ENCODE assay signal across 10 cellular contexts in the genomic region with DNA sequence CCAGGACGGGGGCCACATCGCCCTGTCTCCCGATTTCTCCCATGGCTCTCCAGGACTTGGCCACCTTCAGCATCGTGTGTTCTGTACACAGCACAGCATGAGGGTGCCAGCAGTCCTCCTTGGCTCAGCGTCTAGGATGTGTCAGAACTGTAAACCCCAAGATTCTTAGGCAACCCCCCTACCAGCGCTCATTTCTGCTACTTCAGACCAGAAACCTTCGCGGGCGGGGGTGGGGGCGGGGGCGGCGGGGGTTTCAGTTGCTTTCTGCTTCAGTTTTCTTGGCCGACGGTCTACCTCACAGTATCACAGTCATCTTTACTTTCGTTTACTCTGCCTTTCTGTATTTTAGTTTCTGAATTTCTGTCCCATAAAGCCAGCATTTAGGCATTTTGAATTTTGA.
DNase-seq lines count a peak whose midpoint lies in the region; ATAC-seq and TF ChIP-seq lines count a peak whose summit lies in the region.
"Had no signal": no experiment of that assay in that cellular context is flagged by ENCODE, and none has a peak within 500 bp of the region (broad histone marks: within the 10 kb centered on the region; RNA-seq: fewer than 3 reads in every experiment).

No MANE protein-coding gene starts in this region.

- H3K36me3 Mint-ChIP-seq in natural killer cell treated with Interleukin-12 subunit alpha and Interleukin-12 subunit beta and Interleukin-15 and Interleukin-18, amount 100 ng/mL, for 72 hours, result no peaks in the 10 kb centered on the region

- TF ChIP-seq CTCF in GM12865 (IDR thresholded peaks at IDR 0.05; ENCODE audit: insufficient read depth, low read depth, low read length, missing control alignments), result no peak

- H3K4me3 ChIP-seq in GM12865 (ENCODE audit: low read depth, low read length), result peak overlapping the region; percentile 44
- H3K4me3 ChIP-seq: psoas muscle had no signal

- DNase-seq in GM12865 (ENCODE audit: low read depth), result peak; percentile 77
- no peak for DNase-seq in natural killer cell treated with Interleukin-12 subunit alpha and Interleukin-12 subunit beta and Interleukin-15 and Interleukin-18, amount 100 ng/mL, for 72 hours (ENCODE audit: low spot score)
- DNase-seq in cortex of kidney (lab: John Stamatoyannopoulos, UW), result no peak
- no peak for DNase-seq in HT-29 (ENCODE audit: low spot score)
- DNase-seq: NCI-H1417 treated with DMSO at 0.1 percent for 48 hours, psoas muscle had no signal

- H3K4me1 Mint-ChIP-seq in natural killer cell treated with Interleukin-12 subunit alpha and Interleukin-12 subunit beta and Interleukin-15 and Interleukin-18, amount 100 ng/mL, for 72 hours (ENCODE audit: low read depth in 2 of 2), result peaks cover 30 to 36% of the 10 kb centered on the region in 2 donors

- H3K27me3 Mint-ChIP-seq in natural killer cell treated with Interleukin-12 subunit alpha and Interleukin-12 subunit beta and Interleukin-15 and Interleukin-18, amount 100 ng/mL, for 72 hours, result no peaks in the 10 kb centered on the region

- H3K4me3 Mint-ChIP-seq in natural killer cell treated with Interleukin-12 subunit alpha and Interleukin-12 subunit beta and Interleukin-15 and Interleukin-18, amount 100 ng/mL, for 72 hours, result peak overlapping the region; percentile 87

- ATAC-seq in GM21717 (IDR thresholded peaks at IDR 0.05; ENCODE audit: unreplicated experiment), result peak; percentile 86
- ATAC-seq in activated CD4-positive, CD25-positive, alpha-beta regulatory T cell treated with anti-CD3 and anti-CD28 coated beads, Interleukin-2, amount 50 U/mL, for 24 hours, result peak; percentile 89 to 90
- peak; percentile 85 to 95 for ATAC-seq in natural killer cell treated with Interleukin-12 subunit alpha and Interleukin-12 subunit beta and Interleukin-15 and Interleukin-18, amount 100 ng/mL, for 72 hours
- ATAC-seq in GM18858 (IDR thresholded peaks at IDR 0.05; ENCODE audit: unreplicated experiment), result no peak
- no peak for ATAC-seq in HG03457 (IDR thresholded peaks at IDR 0.05; ENCODE audit: unreplicated experiment)
- ATAC-seq: psoas muscle had no signal

- H3K27ac Mint-ChIP-seq in natural killer cell treated with Interleukin-12 subunit alpha and Interleukin-12 subunit beta and Interleukin-15 and Interleukin-18, amount 100 ng/mL, for 72 hours, result peak overlapping the region; percentile 90 to 96

- no peaks in the 10 kb centered on the region for H3K9me3 Mint-ChIP-seq in natural killer cell treated with Interleukin-12 subunit alpha and Interleukin-12 subunit beta and Interleukin-15 and Interleukin-18, amount 100 ng/mL, for 72 hours

Comparison
In these comparisons a context has a peak if more than half of its experiments do, and no peak if none do; other contexts are left out.
1. ATAC-seq: peak in GM21717 (single experiment), activated CD4-positive, CD25-positive, alpha-beta regulatory T cell treated with anti-CD3 and anti-CD28 coated beads, Interleukin-2, amount 50 U/mL, for 24 hours (2 of 2) and natural killer cell treated with Interleukin-12 subunit alpha and Interleukin-12 subunit beta and Interleukin-15 and Interleukin-18, amount 100 ng/mL, for 72 hours (2 of 2); none in GM18858 (single experiment) and HG03457 (single experiment).